In genomic region chr19:15643387-15643786, GRCh38 we compare ENCODE assay signal across 1 cellular context.
TF ChIP-seq lines count a peak whose summit lies in the region.

No MANE protein-coding gene starts in this region.

TF ChIP-seq in HepG2, 621 proteins besides CTCF, POLR2A, EP300 and RAD21 (continued from another document and continues in another):
- TF ChIP-seq SMC3 (IDR thresholded peaks at IDR 0.05; ENCODE audit: low read length) (no peak), RAD51 (IDR thresholded peaks at IDR 0.05; ENCODE audit: borderline replicate concordance) (no peak), CREM (IDR thresholded peaks at IDR 0.05) (peak; percentile 22; the same call in 1 of the 2 replicates), CREM (CRISPR knock-in tag; IDR thresholded peaks at IDR 0.05) (no peak), UBTF (CRISPR knock-in tag; IDR thresholded peaks at IDR 0.05) (no peak), FOXK1 (CRISPR knock-in tag; IDR thresholded peaks at IDR 0.05; ENCODE audit: borderline replicate concordance, low read depth) (peak; percentile 21; the same call in 1 of the 2 replicates), NFRKB (IDR thresholded peaks at IDR 0.05) (no peak), STAT6 (CRISPR knock-in tag; IDR thresholded peaks at IDR 0.05; ENCODE audit: borderline replicate concordance) (no peak), KLF6 (CRISPR knock-in tag; IDR thresholded peaks at IDR 0.05) (no peak), KLF15 (CRISPR knock-in tag; IDR thresholded peaks at IDR 0.05; ENCODE audit: borderline replicate concordance) (no peak), ZNF883 (CRISPR knock-in tag; IDR thresholded peaks at IDR 0.05; ENCODE audit: not compliant biosample characterization) (no peak), RARG (CRISPR knock-in tag; IDR thresholded peaks at IDR 0.05; ENCODE audit: low read depth) (no peak), SMAD1 (CRISPR knock-in tag; IDR thresholded peaks at IDR 0.05; ENCODE audit: borderline replicate concordance, low read depth) (no peak), ZNF503 (CRISPR knock-in tag; IDR thresholded peaks at IDR 0.05) (no peak), AGO1 (IDR thresholded peaks at IDR 0.05; ENCODE audit: low read depth, low read length, poor library complexity, severe bottlenecking) (no peak), ZNF605 (CRISPR knock-in tag; IDR thresholded peaks at IDR 0.05) (no peak), MXD1 (CRISPR knock-in tag; IDR thresholded peaks at IDR 0.05) (no peak), SMYD3 (CRISPR knock-in tag; IDR thresholded peaks at IDR 0.05) (no peak), NAIF1 (CRISPR knock-in tag; IDR thresholded peaks at IDR 0.05; ENCODE audit: borderline replicate concordance) (no peak), KDM6A (CRISPR knock-in tag; IDR thresholded peaks at IDR 0.05; ENCODE audit: low read depth) (no peak), USF2 (IDR thresholded peaks at IDR 0.05; ENCODE audit: low read depth, low read length) (no peak), USF2 (CRISPR knock-in tag; IDR thresholded peaks at IDR 0.05; ENCODE audit: borderline replicate concordance) (no peak), PCBP1 (IDR thresholded peaks at IDR 0.05; ENCODE audit: borderline replicate concordance, low read depth, low read length) (no peak), ZNF616 (CRISPR knock-in tag; IDR thresholded peaks at IDR 0.05; ENCODE audit: low read depth) (no peak), ZNF446 (CRISPR knock-in tag; IDR thresholded peaks at IDR 0.05) (no peak), ZNF260 (CRISPR knock-in tag; IDR thresholded peaks at IDR 0.05; ENCODE audit: borderline replicate concordance, low read depth) (no peak), ZNF274 (CRISPR knock-in tag; IDR thresholded peaks at IDR 0.05) (no peak), ZNF367 (CRISPR knock-in tag; IDR thresholded peaks at IDR 0.05; ENCODE audit: borderline replicate concordance) (no peak), FOXO1 (CRISPR knock-in tag; IDR thresholded peaks at IDR 0.05) (peak; percentile 91), ZNF225 (CRISPR knock-in tag; IDR thresholded peaks at IDR 0.05) (no peak), PTBP1 (IDR thresholded peaks at IDR 0.05; ENCODE audit: low read depth, low read length, poor library complexity, severe bottlenecking) (no peak), THAP9 (CRISPR knock-in tag; IDR thresholded peaks at IDR 0.05; ENCODE audit: borderline replicate concordance) (no peak), CBX1 (IDR thresholded peaks at IDR 0.05; ENCODE audit: low read depth) (no peak), KMT2A (CRISPR knock-in tag; IDR thresholded peaks at IDR 0.05) (no peak), FOSL2 (CRISPR knock-in tag; IDR thresholded peaks at IDR 0.05) (peak; percentile 86), HDAC2 (CRISPR knock-in tag; IDR thresholded peaks at IDR 0.05) (peak; percentile 62; the same call in 1 of the 2 replicates), SAFB2 (CRISPR knock-in tag; IDR thresholded peaks at IDR 0.05; ENCODE audit: borderline replicate concordance, low read depth) (no peak), ZNF740 (CRISPR knock-in tag; IDR thresholded peaks at IDR 0.05) (no peak), SALL1 (CRISPR knock-in tag; IDR thresholded peaks at IDR 0.05) (peak; percentile 62; the same call in 1 of the 2 replicates), DNMT3B (CRISPR knock-in tag; conservative IDR thresholded peaks at IDR 0.05) (no peak), REL (CRISPR knock-in tag; conservative IDR thresholded peaks at IDR 0.05) (no peak), SIX1 (CRISPR knock-in tag; IDR thresholded peaks at IDR 0.05; ENCODE audit: borderline replicate concordance) (0 out of 2 replicates have a peak, but pooled peaks have one; percentile 20), HNF4A (CRISPR knock-in tag; IDR thresholded peaks at IDR 0.05) (peak; percentile 96), ZNF562 (CRISPR knock-in tag; IDR thresholded peaks at IDR 0.05; ENCODE audit: borderline replicate concordance) (no peak), ZNF33B (CRISPR knock-in tag; IDR thresholded peaks at IDR 0.05) (no peak), EED (CRISPR knock-in tag; IDR thresholded peaks at IDR 0.05) (no peak), ELF3 (CRISPR knock-in tag; IDR thresholded peaks at IDR 0.05) (no peak), HIC2 (CRISPR knock-in tag; IDR thresholded peaks at IDR 0.05; ENCODE audit: low read depth) (no peak), THAP7 (CRISPR knock-in tag; IDR thresholded peaks at IDR 0.05) (no peak), DRAP1 (CRISPR knock-in tag; IDR thresholded peaks at IDR 0.05) (no peak), ZKSCAN5 (CRISPR knock-in tag; IDR thresholded peaks at IDR 0.05) (no peak), ZSCAN20 (CRISPR knock-in tag; IDR thresholded peaks at IDR 0.05; ENCODE audit: borderline replicate concordance) (no peak), HHEX (CRISPR knock-in tag; IDR thresholded peaks at IDR 0.05) (no peak)
